29 cellular contexts compared by ENCODE assay signal in genomic region chr6:54602591-54602990, GRCh38.
"Had no signal": no experiment of that assay in that cellular context is flagged by ENCODE, and none has a peak within 500 bp of the region (broad histone marks: within the 10 kb centered on the region; RNA-seq: fewer than 3 reads in every experiment).

No MANE protein-coding gene starts in this region.

- H3K27ac Mint-ChIP-seq: activated CD8-positive, alpha-beta T cell treated with anti-CD3 and anti-CD28 coated beads for 36 hours; activated naive CD8-positive, alpha-beta T cell; activated T-helper 17 cell treated with anti-CD3 and anti-CD28 coated beads, Interleukin-2, amount 50 U/mL, for 72 hours; dendritic cell treated with granulocyte-macrophage colony-stimulating factor and Interleukin-4, amounts not matched to agents 40 ng/mL and 50 ng/mL, for 4 days; endodermal cell; WTC11 had no signal

- H3K27me3 Mint-ChIP-seq: activated CD8-positive, alpha-beta T cell treated with anti-CD3 and anti-CD28 coated beads for 36 hours; activated naive CD8-positive, alpha-beta T cell; activated T-helper 17 cell treated with anti-CD3 and anti-CD28 coated beads, Interleukin-2, amount 50 U/mL, for 72 hours; central memory CD8-positive, alpha-beta T cell; dendritic cell treated with granulocyte-macrophage colony-stimulating factor and Interleukin-4, amounts not matched to agents 40 ng/mL and 50 ng/mL, for 4 days had no signal

- H3K36me3 Mint-ChIP-seq: activated naive CD8-positive, alpha-beta T cell; WTC11 had no signal

- ATAC-seq: activated CD8-positive, alpha-beta T cell treated with anti-CD3 and anti-CD28 coated beads for 36 hours; activated T-cell treated with anti-CD3 and anti-CD28 coated beads, Interleukin-2, amount 50 U/mL, for 4 hours; activated T-helper 17 cell treated with anti-CD3 and anti-CD28 coated beads, Interleukin-2, amount 50 U/mL, for 72 hours; gastrocnemius medialis; heart left ventricle; WTC11 had no signal

- DNase-seq: activated CD4-positive, alpha-beta T cell treated with anti-CD3 and anti-CD28 coated beads for 1 hour; activated CD4-positive, alpha-beta T cell treated with anti-CD3 and anti-CD28 coated beads for 4 hours; activated CD4-positive, alpha-beta T cell treated with anti-CD3 and anti-CD28 coated beads, Interleukin-2, amount 50 U/mL, for 1 hour; activated CD4-positive, alpha-beta T cell treated with anti-CD3 and anti-CD28 coated beads, Interleukin-2, amount 50 U/mL, for 48 hours; activated CD8-positive, alpha-beta memory T cell treated with anti-CD3 and anti-CD28 coated beads for 24 hours; activated CD8-positive, alpha-beta T cell treated with anti-CD3 and anti-CD28 coated beads for 36 hours; activated effector memory CD4-positive, alpha-beta T cell treated with Interleukin-2 at 50 U/mL for 16 hours; activated gamma-delta T cell treated with Interleukin-2 at 50 U/mL for 16 hours; activated naive CD4-positive, alpha-beta T cell treated with anti-CD3 and anti-CD28 coated beads, Interleukin-2, amount 50 U/mL, for 16 hours; activated naive CD4-positive, alpha-beta T cell treated with Interleukin-2 at 50 U/mL for 16 hours; activated T-cell treated with anti-CD3 and anti-CD28 coated beads, Interleukin-2, amount 50 U/mL, for 4 hours; amniotic stem cell; anterior cingulate cortex; brain microvascular endothelial cell; dorsolateral prefrontal cortex; effector memory CD4-positive, alpha-beta T cell; endodermal cell; erythroblast; gastrocnemius medialis; glutamatergic neuron; heart left ventricle; T-helper 2 cell had no signal

- H3K4me3 Mint-ChIP-seq: activated CD8-positive, alpha-beta T cell treated with anti-CD3 and anti-CD28 coated beads for 36 hours; activated naive CD8-positive, alpha-beta T cell; activated T-cell treated with anti-CD3 and anti-CD28 coated beads, Interleukin-2, amount 50 U/mL, for 4 hours; activated T-helper 17 cell treated with anti-CD3 and anti-CD28 coated beads, Interleukin-2, amount 50 U/mL, for 72 hours; central memory CD8-positive, alpha-beta T cell; dendritic cell treated with granulocyte-macrophage colony-stimulating factor and Interleukin-4, amounts not matched to agents 40 ng/mL and 50 ng/mL, for 4 days; endodermal cell; WTC11 had no signal

- H3K9me3 Mint-ChIP-seq: activated T-cell treated with anti-CD3 and anti-CD28 coated beads, Interleukin-2, amount 50 U/mL, for 4 hours; activated T-helper 17 cell treated with anti-CD3 and anti-CD28 coated beads, Interleukin-2, amount 50 U/mL, for 72 hours; endodermal cell had no signal

- H3K4me3 ChIP-seq: coronary artery, dorsolateral prefrontal cortex, esophagus muscularis mucosa, gastrocnemius medialis, heart left ventricle had no signal

- H3K4me1 Mint-ChIP-seq: activated T-helper 17 cell treated with anti-CD3 and anti-CD28 coated beads, Interleukin-2, amount 50 U/mL, for 72 hours; central memory CD8-positive, alpha-beta T cell; endodermal cell; WTC11 had no signal
